16 cellular contexts compared by ENCODE assay signal in genomic region chrX:81336455-81337144, GRCh38.
DNase-seq lines count a peak whose midpoint lies in the region; ATAC-seq and TF ChIP-seq lines count a peak whose summit lies in the region.
"Had no signal": no experiment of that assay in that cellular context is flagged by ENCODE, and none has a peak within 500 bp of the region (broad histone marks: within the 10 kb centered on the region; RNA-seq: fewer than 3 reads in every experiment).

No MANE protein-coding gene starts in this region.

- H3K23ac ChIP-seq in IMR-90 (ENCODE audit: low read depth, low read length) = no peak overlapping the region

- no peaks in the 10 kb centered on the region; the same call in 1 of the 2 replicates for H3K9me1 ChIP-seq in IMR-90 (ENCODE audit: insufficient read depth, low read length)

- WGBS in IMR-90 (ENCODE audit: extremely low coverage in 2 of 2, insufficient read length in 1 of 2), 2 experiments = 29% methylated on average over 2 of the region's 4 CpGs; no CpG with 5 or more reads in 1 of the 2 experiments
- WGBS in aorta, 2 donors = 51 to 68% methylated on average over 4 of the region's 4 CpGs
- 55 to 59% (median 58%) methylated on average over 4 of the region's 4 CpGs for WGBS in ovary, 3 donors

- H3K9me3 ChIP-seq in IMR-90 (ENCODE audit: control insufficient read depth, insufficient read depth, low read length) (no peaks in the 10 kb centered on the region), aorta (ENCODE audit: control insufficient read depth, low read length) (no peaks in the 10 kb centered on the region), ovary (no peaks in the 10 kb centered on the region)

- no peak overlapping the region for H3K14ac ChIP-seq in IMR-90 (replicated peaks; ENCODE audit: low read depth, low read length)

- peak; percentile 91 for ATAC-seq in IMR-90 (ENCODE audit: low read depth)
- ATAC-seq in aorta (ENCODE audit: low FRiP score) = peak; percentile 48

- H3K27me3 ChIP-seq in IMR-90 (ENCODE audit: control insufficient read depth, insufficient read depth, low read length) (no peaks in the 10 kb centered on the region), aorta (ENCODE audit: control insufficient read depth in 1 of 2, insufficient read depth in 2 of 2, low read length in 1 of 2) (no peaks in the 10 kb centered on the region), ovary (no peaks in the 10 kb centered on the region)

- POLR2A ChIA-PET in IMR-90 (lab: Charles Lee; ENCODE audit: unreplicated experiment) = no interaction called here

- BruUV-seq in IMR-90 (replicated peaks; lab: Mats Ljungman, UMichigan) = no TSS peak

- no peak overlapping the region for H3K56ac ChIP-seq in IMR-90 (ENCODE audit: extremely low read depth, insufficient read depth, low read length)

- H2BK120ac ChIP-seq in IMR-90 (ENCODE audit: low read depth, low read length) = no peak overlapping the region

- H4K91ac ChIP-seq in IMR-90 (ENCODE audit: insufficient read depth, low read depth, low read length) = no peak overlapping the region

- CTCF ChIA-PET in IMR-90 (lab: Yijun Ruan, JAX) = interaction anchor here (1.2 kb wide), 1 partner anchor 18 kb away, joined by 3 read pairs; no protein-coding TSS in a partner anchor

- no peaks in the 10 kb centered on the region for H3K79me1 ChIP-seq in IMR-90 (ENCODE audit: low read depth in 1 of 2, low read length in 2 of 2)

- H3K4me3 ChIP-seq in IMR-90 (ENCODE audit: insufficient read depth, low read depth, low read length) (no peak overlapping the region), choroid plexus epithelial cell (ENCODE audit: low read depth, low read length) (no peak overlapping the region), aorta (ENCODE audit: low read length in 2 of 2) (no peak overlapping the region), ovary (no peak overlapping the region)

- H3K4me1 ChIP-seq in IMR-90 (ENCODE audit: control insufficient read depth, insufficient read depth, low read length) (peaks cover 6% of the 10 kb centered on the region), aorta (ENCODE audit: control insufficient read depth in 1 of 2, insufficient read depth in 2 of 2, low read length in 2 of 2) (no peaks in the 10 kb centered on the region), ovary (ENCODE audit: insufficient read depth) (no peaks in the 10 kb centered on the region)

- H2AFZ ChIP-seq in IMR-90 (replicated peaks; ENCODE audit: low read length, poor library complexity) = peak overlapping the region; percentile 56

- H4K8ac ChIP-seq in IMR-90 (ENCODE audit: low read depth in 2 of 2, low read length in 2 of 2) = no peak overlapping the region

- no peak overlapping the region for H3K4ac ChIP-seq in IMR-90 (ENCODE audit: low read depth, low read length)

- intact Hi-C loops in IMR-90 (cut with micrococcal nuclease) = no loop called here
- intact Hi-C loops in aorta (cut with DNase I) = no loop called here
- intact Hi-C loops in ovary (cut with DNase I) = no loop called here

- no peak for TF ChIP-seq RAD21 in IMR-90 (IDR thresholded peaks at IDR 0.05; ENCODE audit: low read length)

- no peak overlapping the region for H2AK5ac ChIP-seq in IMR-90 (ENCODE audit: low read depth, low read length)

- TF ChIP-seq CTCF in IMR-90 (conservative IDR thresholded peaks at IDR 0.05; ENCODE audit: low read depth, low read length) (no peak), choroid plexus epithelial cell (conservative IDR thresholded peaks at IDR 0.05; ENCODE audit: low read depth, low read length) (no peak), ovary (IDR thresholded peaks at IDR 0.05) (no peak)

- no peak for TF ChIP-seq POLR2A in IMR-90 (IDR thresholded peaks at IDR 0.05; ENCODE audit: low read depth, low read length)
- no peak for TF ChIP-seq POLR2A in ovary (IDR thresholded peaks at IDR 0.05)

- H3K36me3 ChIP-seq in IMR-90 (ENCODE audit: control insufficient read depth, insufficient read depth, low read length) (no peaks in the 10 kb centered on the region), aorta (ENCODE audit: control insufficient read depth in 1 of 2, insufficient read depth in 2 of 2, low read length in 1 of 2) (peaks cover 0 to 2% of the 10 kb centered on the region in 2 donors), ovary (no peaks in the 10 kb centered on the region)

- in situ Hi-C loops in IMR-90 (cut with MboI; ENCODE audit: low sequenced_read_pairs) = no loop called here

- no peak overlapping the region for H4K5ac ChIP-seq in IMR-90 (ENCODE audit: low read depth, low read length)

- no peak overlapping the region for H2BK20ac ChIP-seq in IMR-90 (ENCODE audit: low read depth, low read length)

- H3K9ac ChIP-seq in IMR-90 (ENCODE audit: low read depth, low read length) = no peak overlapping the region

- H3K4me2 ChIP-seq in IMR-90 (ENCODE audit: low read depth, low read length) = peak overlapping the region; percentile 54

- H3K18ac ChIP-seq in IMR-90 (ENCODE audit: low read depth, low read length) = no peak overlapping the region

- no peak overlapping the region for H2BK5ac ChIP-seq in IMR-90 (ENCODE audit: low read depth, low read length, poor library complexity, severe bottlenecking)

- dilution Hi-C loops in IMR-90 (cut with HindIII; ENCODE audit: low sequenced_read_pairs, unreplicated experiment) = no loop called here

- H2AK9ac ChIP-seq in IMR-90 (replicated peaks; ENCODE audit: low read depth, low read length, poor library complexity) = peak overlapping the region; percentile 48

- peak overlapping the region; percentile 27; the same call in 1 of the 2 replicates for H3K27ac ChIP-seq in IMR-90 (ENCODE audit: insufficient read depth, low read length)
- no peak overlapping the region for H3K27ac ChIP-seq in aorta (ENCODE audit: low read depth in 1 of 2, low read length in 2 of 2)
- no peak overlapping the region for H3K27ac ChIP-seq in ovary

- no peak overlapping the region for H2BK15ac ChIP-seq in IMR-90 (ENCODE audit: low read depth, low read length)

- no peaks in the 10 kb centered on the region for H4K20me1 ChIP-seq in IMR-90 (ENCODE audit: insufficient read depth, low read length)

- DNase-seq in IMR-90 (peak; percentile 55), choroid plexus epithelial cell (ENCODE audit: low read depth) (peak; percentile 56), iris pigment epithelial cell (ENCODE audit: low read depth) (peak; percentile 48), aorta (no peak), NCI-H187 (lab: John Stamatoyannopoulos, UW) (no peak), ovary (no peak)
- no peak for DNase-seq in activated naive CD4-positive, alpha-beta T cell treated with anti-CD3 and anti-CD28 coated beads, Interleukin-2, amount 50 U/mL, for 16 hours
- DNase-seq: CD4-positive, alpha-beta memory T cell; DND-41; H9; MV-4-11; NCI-H1417 treated with DMSO at 0.1 percent for 48 hours; NCI-H2081; NCI-H2227 treated with DMSO at 0.1 percent for 48 hours; NCI-H526 treated with DMSO at 0.1 percent for 48 hours; RPMI8226 had no signal

- TF ChIP-seq EP300 in ovary (IDR thresholded peaks at IDR 0.05) = no peak

TF ChIP-seq in IMR-90, 13 proteins besides CTCF, POLR2A, EP300 and RAD21:
- TF ChIP-seq USF2 (IDR thresholded peaks at IDR 0.05; ENCODE audit: low read depth, low read length) (no peak), SMC3 (IDR thresholded peaks at IDR 0.05; ENCODE audit: low read depth, low read length) (no peak), MXI1 (IDR thresholded peaks at IDR 0.05; ENCODE audit: borderline replicate concordance, low read depth, low read length) (no peak), BHLHE40 (IDR thresholded peaks at IDR 0.05; ENCODE audit: low read depth, low read length) (no peak), NFE2L2 (IDR thresholded peaks at IDR 0.05; ENCODE audit: low read depth, low read length) (no peak), MAZ (IDR thresholded peaks at IDR 0.05; ENCODE audit: borderline replicate concordance, low read depth, low read length) (no peak), ELK1 (IDR thresholded peaks at IDR 0.05; ENCODE audit: borderline replicate concordance, low read depth, low read length) (no peak), CEBPB (IDR thresholded peaks at IDR 0.05; ENCODE audit: low read depth, low read length) (no peak), RFX5 (IDR thresholded peaks at IDR 0.05; ENCODE audit: low read depth, low read length) (no peak), RCOR1 (IDR thresholded peaks at IDR 0.05; ENCODE audit: insufficient replicate concordance, low read length) (no peak)

Comparison
In these comparisons a context has a peak if more than half of its experiments do, and no peak if none do; other contexts are left out.
1. DNase-seq: peak in IMR-90 (single experiment), choroid plexus epithelial cell (single experiment) and iris pigment epithelial cell (single experiment); none in aorta (0 of 2), NCI-H187 (0 of 2), ovary (0 of 5) and activated naive CD4-positive, alpha-beta T cell treated with anti-CD3 and anti-CD28 coated beads, Interleukin-2, amount 50 U/mL, for 16 hours (single experiment).